In genomic region chr2:62349788-62350187, GRCh38 we compare ENCODE assay signal across 16 cellular contexts.
DNase-seq lines count a peak whose midpoint lies in the region; ATAC-seq, FAIRE-seq and TF ChIP-seq lines count a peak whose summit lies in the region.
"Had no signal": no experiment of that assay in that cellular context is flagged by ENCODE, and none has a peak within 500 bp of the region (broad histone marks: within the 10 kb centered on the region; RNA-seq: fewer than 3 reads in every experiment).

No MANE protein-coding gene starts in this region.

- no peak for FAIRE-seq in H1 (lab: Jason Lieb, UNC)
- FAIRE-seq: G401.6, H54 had no signal

- WGBS in H9 (ENCODE audit: extremely low coverage, insufficient read length, low lambda C conversion rate): no CpG with 5 or more reads among the region's 6 CpGs
- 71% methylated on average over 6 of the region's 6 CpGs for WGBS in HUES64
- 58% methylated on average over 6 of the region's 6 CpGs; no CpG with 5 or more reads in 1 of the 2 experiments for WGBS in H1 (ENCODE audit: extremely low coverage in 1 of 2, insufficient coverage in 1 of 2, insufficient read length in 1 of 2, insufficient replicate concordance in 2 of 2, low coverage in 1 of 2, low lambda C conversion rate in 2 of 2, missing lambda C conversion rate in 1 of 2), 2 experiments

- H2BK20ac ChIP-seq in H9 (ENCODE audit: low read depth, low read length, poor library complexity, severe bottlenecking) (no peak overlapping the region), H1 (ENCODE audit: low read length) (0 out of 2 replicates have a peak overlapping the region, but pooled peaks have one; percentile 100)

- H3K79me1 ChIP-seq in H9 (ENCODE audit: insufficient read depth, low read depth, low read length, poor library complexity, severe bottlenecking): no peaks in the 10 kb centered on the region
- H3K79me1 ChIP-seq in H1 (ENCODE audit: low read depth, low read length): no peaks in the 10 kb centered on the region

- no peak overlapping the region for H3K4me3 Mint-ChIP-seq in H9
- H3K4me3 Mint-ChIP-seq in neural progenitor cell: no peak overlapping the region
- no peak overlapping the region for H3K4me3 Mint-ChIP-seq in Caco-2 (ENCODE audit: unreplicated experiment)
- H3K4me3 Mint-ChIP-seq: CD4-positive, alpha-beta memory T cell had no signal

- H4K20me1 ChIP-seq in H9 (ENCODE audit: control insufficient read depth, insufficient read depth, insufficient read length): no peaks in the 10 kb centered on the region
- H4K20me1 ChIP-seq in H1 (replicated peaks in 1 of 2; ENCODE audit: control insufficient read depth in 1 of 2, insufficient read depth in 2 of 2, low read length in 2 of 2): no peaks in the 10 kb centered on the region
- H4K20me1 ChIP-seq in neural progenitor cell (ENCODE audit: low read depth): no peaks in the 10 kb centered on the region

- H3K4me3 ChIP-seq in HUES64 (ENCODE audit: low read length) (no peak overlapping the region), H1 (ENCODE audit: extremely low read depth in 1 of 4, insufficient read depth in 2 of 4, low read depth in 3 of 4, low read length in 4 of 4) (no peak overlapping the region), neural progenitor cell (no peak overlapping the region), Caco-2 (ENCODE audit: low read depth, low read length) (no peak overlapping the region)
- H3K4me3 ChIP-seq: GM23248 had no signal

- no peak overlapping the region for H4K8ac ChIP-seq in H9 (replicated peaks; ENCODE audit: insufficient read length, low read depth, low read length)
- no peak overlapping the region for H4K8ac ChIP-seq in H1 (ENCODE audit: extremely low read depth, insufficient read depth, low read length)

- BruUV-seq in Caco-2 (replicated peaks; lab: Mats Ljungman, UMichigan): no TSS peak

- DNase-seq in H9 (no peak), H1 (ENCODE audit: low read depth in 1 of 2, low spot score in 2 of 2) (no peak), neural progenitor cell (ENCODE audit: low spot score) (no peak), Caco-2 (no peak), KBM-7 (no peak)
- DNase-seq: C1 segment of cervical spinal cord; CD4-positive, alpha-beta memory T cell; COR-L47; DMS153; DND-41; GM23248; HCEC 1CT had no signal

- H3K27ac Mint-ChIP-seq in H9: peak overlapping the region; percentile 63 to 94 (median 79); a peak in 5 of 7 replicates
- no peak overlapping the region for H3K27ac Mint-ChIP-seq in neural progenitor cell
- no peak overlapping the region for H3K27ac Mint-ChIP-seq in Caco-2 (ENCODE audit: unreplicated experiment)
- H3K27ac Mint-ChIP-seq: CD4-positive, alpha-beta memory T cell had no signal

- H4K5ac ChIP-seq in H9 (ENCODE audit: insufficient read length, low read depth, low read length): no peak overlapping the region
- peak overlapping the region; percentile 13 for H4K5ac ChIP-seq in H1 (ENCODE audit: insufficient read length, low read depth, low read length)

- H2BK120ac ChIP-seq in H9 (ENCODE audit: low read depth, low read length, poor library complexity, severe bottlenecking) (no peak overlapping the region), H1 (replicated peaks; ENCODE audit: low read depth, low read length) (no peak overlapping the region)

- H3K4me2 ChIP-seq in H9 (ENCODE audit: insufficient read depth, insufficient read length, low read length): no peak overlapping the region
- H3K4me2 ChIP-seq in H1 (ENCODE audit: insufficient read depth in 1 of 2, low read depth in 2 of 2, low read length in 2 of 2): no peak overlapping the region
- no peak overlapping the region for H3K4me2 ChIP-seq in neural progenitor cell

- peaks cover 16 to 23% of the 10 kb centered on the region in 2 experiments for H3K9me3 Mint-ChIP-seq in H9
- peaks cover 20% of the 10 kb centered on the region for H3K9me3 Mint-ChIP-seq in neural progenitor cell
- H3K9me3 Mint-ChIP-seq in Caco-2 (ENCODE audit: unreplicated experiment): peaks cover 31% of the 10 kb centered on the region

- no peak for TF ChIP-seq POLR2A in H1 (IDR thresholded peaks at IDR 0.05; ENCODE audit: control extremely low read depth in 1 of 2, low read depth in 2 of 2, low read length in 2 of 2)

- no peaks in the 10 kb centered on the region for H3K9me3 ChIP-seq in H9 (ENCODE audit: control insufficient read depth, low read depth, low read length)
- H3K9me3 ChIP-seq in HUES64 (ENCODE audit: insufficient read depth, low read depth, low read length): peaks cover 4% of the 10 kb centered on the region; the same call in 1 of the 2 replicates
- peaks cover 0 to 7% of the 10 kb centered on the region in 2 experiments; a peak in 3 of 4 replicates for H3K9me3 ChIP-seq in H1 (ENCODE audit: insufficient read depth in 2 of 2, low read depth in 1 of 2, low read length in 1 of 2)
- peaks cover 7% of the 10 kb centered on the region for H3K9me3 ChIP-seq in neural progenitor cell (ENCODE audit: low read depth)
- peaks cover 29% of the 10 kb centered on the region for H3K9me3 ChIP-seq in Caco-2

- H3K14ac ChIP-seq in H9 (ENCODE audit: insufficient read depth, low read length) (no peak overlapping the region), H1 (ENCODE audit: insufficient read length) (no peak overlapping the region)

- H2BK12ac ChIP-seq in H9 (ENCODE audit: insufficient read length, low read depth, low read length) (no peak overlapping the region), H1 (ENCODE audit: low read depth, low read length) (peak overlapping the region; percentile 100; the same call in 1 of the 2 replicates)

- no peaks in the 10 kb centered on the region for H3K27me3 ChIP-seq in H9 (ENCODE audit: insufficient read depth, low read length)
- H3K27me3 ChIP-seq in HUES64 (ENCODE audit: insufficient read depth, low read length): no peaks in the 10 kb centered on the region
- no peaks in the 10 kb centered on the region for H3K27me3 ChIP-seq in H1 (replicated peaks in 1 of 4; ENCODE audit: control insufficient read depth in 3 of 4, extremely low read depth in 1 of 4, insufficient read depth in 3 of 4, low read length in 3 of 4)
- no peaks in the 10 kb centered on the region for H3K27me3 ChIP-seq in neural progenitor cell
- H3K27me3 ChIP-seq in Caco-2 (replicated peaks; ENCODE audit: control insufficient read depth, insufficient read depth, low read length): no peaks in the 10 kb centered on the region

- H4K91ac ChIP-seq in H9 (ENCODE audit: insufficient read length, low read depth, low read length) (no peak overlapping the region), H1 (replicated peaks; ENCODE audit: insufficient read length, low read length) (no peak overlapping the region)

- ATAC-seq in GM18907 (IDR thresholded peaks at IDR 0.05; ENCODE audit: unreplicated experiment): no peak

- H2AK5ac ChIP-seq in H9 (ENCODE audit: insufficient read length, low read length) (no peak overlapping the region), H1 (ENCODE audit: low read depth, low read length) (peak overlapping the region; percentile 53; the same call in 1 of the 2 replicates)

- H3T11ph ChIP-seq in H9 (ENCODE audit: low read length): no peak overlapping the region

- H3K36me3 Mint-ChIP-seq in H9 (ENCODE audit: insufficient read depth in 1 of 3, low read depth in 3 of 3) (peaks cover 13 to 20% (median 18%) of the 10 kb centered on the region in 3 experiments; a peak in 6 of 7 replicates), neural progenitor cell (no peaks in the 10 kb centered on the region), Caco-2 (ENCODE audit: insufficient read depth, unreplicated experiment) (no peaks in the 10 kb centered on the region)

- H3K18ac ChIP-seq in H9 (ENCODE audit: insufficient read length, low read depth, low read length): peak overlapping the region; percentile 11
- no peak overlapping the region for H3K18ac ChIP-seq in H1 (ENCODE audit: extremely low read depth, low read length)

- H3K4me1 Mint-ChIP-seq in H9: peaks cover 35 to 44% of the 10 kb centered on the region in 2 experiments
- no peaks in the 10 kb centered on the region for H3K4me1 Mint-ChIP-seq in neural progenitor cell
- no peaks in the 10 kb centered on the region for H3K4me1 Mint-ChIP-seq in Caco-2 (ENCODE audit: low read depth, unreplicated experiment)
- H3K4me1 Mint-ChIP-seq: CD4-positive, alpha-beta memory T cell had no signal

- no peak overlapping the region for H3K56ac ChIP-seq in H9 (ENCODE audit: insufficient read length, low read depth, low read length)
- no peak overlapping the region for H3K56ac ChIP-seq in H1 (replicated peaks; ENCODE audit: insufficient read length, low read depth, low read length)

- H3K4ac ChIP-seq in H9 (ENCODE audit: low read depth, low read length) (no peak overlapping the region), H1 (replicated peaks; ENCODE audit: insufficient read length, low read depth, low read length) (no peak overlapping the region)

- H3K27me3 Mint-ChIP-seq in H9 (ENCODE audit: low read depth) (no peaks in the 10 kb centered on the region; the same call in 1 of the 2 replicates), neural progenitor cell (ENCODE audit: insufficient read depth, low read depth) (no peaks in the 10 kb centered on the region), Caco-2 (ENCODE audit: insufficient read depth, unreplicated experiment) (no peaks in the 10 kb centered on the region)
- H3K27me3 Mint-ChIP-seq: CD4-positive, alpha-beta memory T cell had no signal

- peaks cover 3% of the 10 kb centered on the region; the same call in 1 of the 2 replicates for H3K4me1 ChIP-seq in H9 (ENCODE audit: insufficient read depth, low read length)
- H3K4me1 ChIP-seq in HUES64 (ENCODE audit: insufficient read depth, low read length): peaks cover 15% of the 10 kb centered on the region
- H3K4me1 ChIP-seq in H1 (replicated peaks in 1 of 4; ENCODE audit: control insufficient read depth in 3 of 4, insufficient read depth in 4 of 4, low read length in 3 of 4): peaks cover 0 to 8% (median 2%) of the 10 kb centered on the region in 4 experiments; a peak in 3 of 7 replicates
- H3K4me1 ChIP-seq in neural progenitor cell: peaks cover 9% of the 10 kb centered on the region
- no peaks in the 10 kb centered on the region for H3K4me1 ChIP-seq in Caco-2

- H3K79me2 ChIP-seq in H9 (ENCODE audit: insufficient read depth, low read length) (no peaks in the 10 kb centered on the region), H1 (ENCODE audit: control insufficient read depth in 1 of 2, insufficient read depth in 2 of 2, low read length in 2 of 2) (no peaks in the 10 kb centered on the region), neural progenitor cell (ENCODE audit: low read depth) (no peaks in the 10 kb centered on the region)

- TF ChIP-seq EP300 in H1 (IDR thresholded peaks at IDR 0.05; ENCODE audit: borderline replicate concordance in 1 of 2, low read depth in 2 of 2, low read length in 2 of 2): no peak

- no peak overlapping the region for H3K23ac ChIP-seq in H9 (ENCODE audit: insufficient read length, low read depth, low read length)
- no peak overlapping the region for H3K23ac ChIP-seq in H1 (ENCODE audit: insufficient read length)

- H3K9ac ChIP-seq in H9 (ENCODE audit: extremely low read depth, insufficient read length, low read length) (no peak overlapping the region), HUES64 (ENCODE audit: low read depth, low read length) (no peak overlapping the region), H1 (replicated peaks in 1 of 4; ENCODE audit: extremely low read depth in 1 of 4, low read depth in 3 of 4, low read length in 3 of 4) (no peak overlapping the region), neural progenitor cell (no peak overlapping the region)
- H3K9ac ChIP-seq: GM23248 had no signal

- intact Hi-C loops in Caco-2 (cut with micrococcal nuclease; ENCODE audit: unreplicated experiment): no loop called here

- H2AFZ ChIP-seq in H9 (ENCODE audit: low read length) (no peak overlapping the region), H1 (ENCODE audit: low read length) (no peak overlapping the region), neural progenitor cell (replicated peaks) (peak overlapping the region; percentile 76)
- H2AFZ ChIP-seq: GM23248 had no signal

- H2BK15ac ChIP-seq in H9 (ENCODE audit: low read depth, low read length): no peak overlapping the region
- H2BK15ac ChIP-seq in H1 (ENCODE audit: low read length): no peak overlapping the region

- POLR2A ChIA-PET in H1 (lab: Charles Lee; ENCODE audit: partially characterized antibody): interaction anchor here (0.6 to 1.0 kb wide), 3 partner anchors 11 to 699 kb away, joined by 3 read pairs; no protein-coding TSS in a partner anchor
- POLR2A ChIA-PET in Caco-2 (lab: Charles Lee): no interaction called here

- no peak overlapping the region for H2BK5ac ChIP-seq in H9 (ENCODE audit: insufficient read length, low read length)
- H2BK5ac ChIP-seq in H1 (ENCODE audit: low read depth, low read length): peak overlapping the region; percentile 83; the same call in 1 of the 2 replicates

- peaks cover 12% of the 10 kb centered on the region for H3F3A ChIP-seq in neural progenitor cell (ENCODE audit: low read depth)

- H3K36me3 ChIP-seq in HUES64 (ENCODE audit: insufficient read depth, low read length): no peaks in the 10 kb centered on the region
- no peaks in the 10 kb centered on the region for H3K36me3 ChIP-seq in H1 (ENCODE audit: control insufficient read depth in 2 of 4, insufficient read depth in 4 of 4, low read length in 3 of 4)
- no peaks in the 10 kb centered on the region for H3K36me3 ChIP-seq in neural progenitor cell
- no peaks in the 10 kb centered on the region for H3K36me3 ChIP-seq in Caco-2 (ENCODE audit: control insufficient read depth, insufficient read depth, low read length)

- CTCF ChIA-PET in H1 (lab: Charles Lee; ENCODE audit: partially characterized antibody) (interaction anchor here (0.7 to 0.9 kb wide), 2 partner anchors 41 to 63 kb away, joined by 3 read pairs; no protein-coding TSS in a partner anchor), Caco-2 (lab: Charles Lee) (no interaction called here)

- in situ Hi-C loops in KBM-7 (cut with MboI; ENCODE audit: low pct_unique_long_range_greater_than_20kb, low sequenced_read_pairs): no loop called here

- TF ChIP-seq CTCF in H9 (conservative IDR thresholded peaks at IDR 0.05) (no peak), H1 (IDR thresholded peaks at IDR 0.05; ENCODE audit: control extremely low read depth in 1 of 3, insufficient read depth in 1 of 3, low read depth in 1 of 3, low read length in 3 of 3) (no peak), neural progenitor cell (IDR thresholded peaks at IDR 0.05) (no peak), Caco-2 (IDR thresholded peaks at IDR 0.05; ENCODE audit: insufficient read depth in 1 of 2, low read depth in 1 of 2, low read length in 1 of 2, severe bottlenecking in 1 of 2, unreplicated experiment in 1 of 2) (no peak)

- H3K27ac ChIP-seq in H9 (ENCODE audit: insufficient read length, low read depth, low read length): no peak overlapping the region
- peak overlapping the region; percentile 71; the same call in 1 of the 2 replicates for H3K27ac ChIP-seq in HUES64 (ENCODE audit: low read depth, low read length)
- no peak overlapping the region for H3K27ac ChIP-seq in H1 (ENCODE audit: low read depth, low read length)
- peak overlapping the region; percentile 74 for H3K27ac ChIP-seq in neural progenitor cell
- H3K27ac ChIP-seq: GM23248 had no signal

- H3K23me2 ChIP-seq in H9 (ENCODE audit: insufficient read length, low read depth, low read length, poor library complexity, severe bottlenecking) (no peaks in the 10 kb centered on the region), H1 (ENCODE audit: low read depth, low read length) (no peaks in the 10 kb centered on the region)

- TF ChIP-seq RAD21 in H1 (IDR thresholded peaks at IDR 0.05 in 1 of 2, conservative IDR thresholded peaks at IDR 0.05 in 1 of 2; ENCODE audit: low read depth in 2 of 2, low read length in 2 of 2): no peak

Comparison
In these comparisons a context has a peak if more than half of its experiments do, and no peak if none do; other contexts are left out.
1. H3K27ac ChIP-seq: peak in HUES64 (single experiment) and neural progenitor cell (single experiment); none in H9 (single experiment) and H1 (single experiment).
2. H3K27ac Mint-ChIP-seq: peak in H9 (3 of 3); none in neural progenitor cell (single experiment) and Caco-2 (single experiment).